16 cellular contexts compared by ENCODE assay signal in genomic region chr1:192581131-192581927, GRCh38. TPM values are rescaled to one million over a fixed set of nuclear protein-coding genes. Genes with fewer than 3 reads are reported as not detected.
DNase-seq lines count a peak whose midpoint lies in the region; ATAC-seq, FAIRE-seq and TF ChIP-seq lines count a peak whose summit lies in the region.
"Had no signal": no experiment of that assay in that cellular context is flagged by ENCODE, and none has a peak within 500 bp of the region (broad histone marks: within the 10 kb centered on the region; RNA-seq: fewer than 3 reads in every experiment).

No MANE protein-coding gene starts in this region.

- H3K4me1 Mint-ChIP-seq in CD4-positive, CD25-positive, alpha-beta regulatory T cell: peaks cover 12 to 47% (median 39%) of the 10 kb centered on the region in 4 donors
- peaks cover 41% of the 10 kb centered on the region for H3K4me1 Mint-ChIP-seq in activated B cell treated with CpG ODN at 0.5 μM for 24 hours
- peaks cover 43% of the 10 kb centered on the region for H3K4me1 Mint-ChIP-seq in activated CD4-positive, alpha-beta T cell treated with anti-CD3 and anti-CD28 coated beads, Interleukin-2, amount 10 ng/mL, durations not matched to agents 7 days and 5 days

- WGBS in lower leg skin, 2 donors: 71 to 77% methylated on average over 4 of the region's 4 CpGs

- H3K36me3 ChIP-seq in CD4-positive, CD25-positive, alpha-beta regulatory T cell (ENCODE audit: control insufficient read depth, insufficient read depth, low read length): peaks cover 28% of the 10 kb centered on the region

- H3K4me1 ChIP-seq in CD4-positive, CD25-positive, alpha-beta regulatory T cell (ENCODE audit: control insufficient read depth, insufficient read depth, low read length, poor library complexity, severe bottlenecking): peaks cover 31% of the 10 kb centered on the region
- H3K4me1 ChIP-seq: testis had no signal

- H3K27me3 Mint-ChIP-seq in CD4-positive, CD25-positive, alpha-beta regulatory T cell: peaks cover 4% of the 10 kb centered on the region
- peaks cover 3% of the 10 kb centered on the region for H3K27me3 Mint-ChIP-seq in activated B cell treated with CpG ODN at 0.5 μM for 24 hours
- peaks cover 2% of the 10 kb centered on the region for H3K27me3 Mint-ChIP-seq in activated CD4-positive, alpha-beta T cell treated with anti-CD3 and anti-CD28 coated beads, Interleukin-2, amount 10 ng/mL, durations not matched to agents 7 days and 5 days

- H3K4me3 Mint-ChIP-seq in CD4-positive, CD25-positive, alpha-beta regulatory T cell: peak overlapping the region in 2 of 4 donors; percentile 56 to 92
- H3K4me3 Mint-ChIP-seq in activated B cell treated with CpG ODN at 0.5 μM for 24 hours: peak overlapping the region; percentile 12
- no peak overlapping the region for H3K4me3 Mint-ChIP-seq in activated CD4-positive, alpha-beta T cell treated with anti-CD3 and anti-CD28 coated beads, Interleukin-2, amount 10 ng/mL, durations not matched to agents 7 days and 5 days

- TF ChIP-seq CTCF in activated B cell treated with CpG ODN at 0.5 μM for 24 hours (IDR thresholded peaks at IDR 0.05) (no peak), lower leg skin (IDR thresholded peaks at IDR 0.05) (no peak)

- no peaks in the 10 kb centered on the region for H3K9me3 ChIP-seq in CD4-positive, CD25-positive, alpha-beta regulatory T cell (ENCODE audit: control insufficient read depth in 2 of 2, low read length in 2 of 2)
- H3K9me3 ChIP-seq: testis had no signal

- peaks cover 20% of the 10 kb centered on the region for H3K36me3 Mint-ChIP-seq in CD4-positive, CD25-positive, alpha-beta regulatory T cell
- H3K36me3 Mint-ChIP-seq in activated B cell treated with CpG ODN at 0.5 μM for 24 hours (ENCODE audit: low read depth): peaks cover 51% of the 10 kb centered on the region
- peaks cover 29% of the 10 kb centered on the region for H3K36me3 Mint-ChIP-seq in activated CD4-positive, alpha-beta T cell treated with anti-CD3 and anti-CD28 coated beads, Interleukin-2, amount 10 ng/mL, durations not matched to agents 7 days and 5 days (ENCODE audit: low read depth)

- FAIRE-seq in GM19239 (lab: Jason Lieb, UNC): peak; percentile 76

- peak in 1 of 2 donors; percentile 13 for ATAC-seq in CD4-positive, CD25-positive, alpha-beta regulatory T cell (ENCODE audit: low read depth in 2 of 2)
- peak; percentile 11 for ATAC-seq in HG02763 (IDR thresholded peaks at IDR 0.05; ENCODE audit: unreplicated experiment)
- ATAC-seq in activated B cell treated with CpG ODN at 0.5 μM for 24 hours (ENCODE audit: low read depth): no peak

- H3K27me3 ChIP-seq in CD4-positive, CD25-positive, alpha-beta regulatory T cell (ENCODE audit: control insufficient read depth, insufficient read depth, low read length): no peaks in the 10 kb centered on the region
- H3K27me3 ChIP-seq: testis had no signal

- CTCF ChIA-PET in activated B cell treated with CpG ODN at 0.5 μM for 24 hours (lab: Charles Lee): interaction anchor here (1.1 to 7.4 kb wide), 4 partner anchors 28 to 106 kb away, joined by 3 to 109 read pairs (median 13); no protein-coding TSS in a partner anchor
- CTCF ChIA-PET in activated CD4-positive, alpha-beta T cell treated with anti-CD3 and anti-CD28 coated beads, Interleukin-2, amount 10 ng/mL, durations not matched to agents 7 days and 5 days (lab: Charles Lee): interaction anchor here (0.6 kb wide), 1 partner anchor 118 kb away, joined by 3 read pairs; no protein-coding TSS in a partner anchor

- POLR2A ChIA-PET in activated B cell treated with CpG ODN at 0.5 μM for 24 hours (lab: Charles Lee): interaction anchor here (3.0 kb wide), 1 partner anchor 28 kb away, joined by 22 read pairs; no protein-coding TSS in a partner anchor
- POLR2A ChIA-PET in activated CD4-positive, alpha-beta T cell treated with anti-CD3 and anti-CD28 coated beads, Interleukin-2, amount 10 ng/mL, durations not matched to agents 7 days and 5 days (lab: Charles Lee): no interaction called here

- intact Hi-C loops in activated B cell treated with CpG ODN at 0.5 μM for 24 hours (cut with micrococcal nuclease) (loop anchor here (2.0 kb wide), 1 partner anchor 15 kb away; no protein-coding TSS in a partner anchor), lower leg skin (cut with DNase I; ENCODE audit: low total_unique reads) (loop anchor here (10.0 kb wide), 1 partner anchor 1413 kb away; no protein-coding TSS in a partner anchor)

- H3K4me3 ChIP-seq in CD4-positive, CD25-positive, alpha-beta regulatory T cell (ENCODE audit: low read depth, low read length): peak overlapping the region; percentile 20
- no peak overlapping the region for H3K4me3 ChIP-seq in lower leg skin (ENCODE audit: low read depth, poor library complexity, severe bottlenecking)
- H3K4me3 ChIP-seq: testis had no signal

- H3K27ac Mint-ChIP-seq in CD4-positive, CD25-positive, alpha-beta regulatory T cell: peak overlapping the region in 1 of 3 donors; percentile 68
- no peak overlapping the region for H3K27ac Mint-ChIP-seq in activated B cell treated with CpG ODN at 0.5 μM for 24 hours
- no peak overlapping the region for H3K27ac Mint-ChIP-seq in activated CD4-positive, alpha-beta T cell treated with anti-CD3 and anti-CD28 coated beads, Interleukin-2, amount 10 ng/mL, durations not matched to agents 7 days and 5 days

- peak in 2 of 3 donors; percentile 12 to 26 for DNase-seq in CD4-positive, CD25-positive, alpha-beta regulatory T cell
- DNase-seq in GM19239 (ENCODE audit: insufficient read length, low spot score) (no peak), activated B cell treated with CpG ODN at 0.5 μM for 24 hours (no peak), HK-2 (ENCODE audit: unreplicated experiment) (no peak), lower leg skin (ENCODE audit: low spot score in 2 of 2) (no peak), NCI-H2196 treated with DMSO at 0.1 percent for 48 hours (lab: John Stamatoyannopoulos, UW; ENCODE audit: unreplicated experiment) (no peak)
- no peak for DNase-seq in activated CD4-positive, alpha-beta T cell treated with anti-CD3 and anti-CD28 coated beads, Interleukin-2, amount 10 ng/mL, durations not matched to agents 7 days and 5 days
- DNase-seq: activated CD4-positive, CD25-positive, alpha-beta regulatory T cell treated with anti-CD3 and anti-CD28 coated beads, Interleukin-2, amount 50 U/mL, for 72 hours; NCI-H1436; NCI-H526 treated with DMSO at 0.1 percent for 48 hours; testis had no signal

- no peaks in the 10 kb centered on the region for H3K9me3 Mint-ChIP-seq in CD4-positive, CD25-positive, alpha-beta regulatory T cell
- H3K9me3 Mint-ChIP-seq in activated B cell treated with CpG ODN at 0.5 μM for 24 hours: no peaks in the 10 kb centered on the region
- no peaks in the 10 kb centered on the region for H3K9me3 Mint-ChIP-seq in activated CD4-positive, alpha-beta T cell treated with anti-CD3 and anti-CD28 coated beads, Interleukin-2, amount 10 ng/mL, durations not matched to agents 7 days and 5 days

- no peak overlapping the region for H3K27ac ChIP-seq in CD4-positive, CD25-positive, alpha-beta regulatory T cell (ENCODE audit: insufficient read depth, low read length, poor library complexity, severe bottlenecking)
- H3K27ac ChIP-seq: testis had no signal

- no peak for TF ChIP-seq POLR2A in lower leg skin (IDR thresholded peaks at IDR 0.05)

RNA-seq across cellular contexts. Expression of gene RGS1, which starts 5.8 kb away (rescaled TPM):
- total RNA-seq in CD4-positive, CD25-positive, alpha-beta regulatory T cell: 2,600 TPM
- 100 to 1,000 TPM; 118 to 294 (median 158) TPM for polyA plus RNA-seq in CD4-positive, CD25-positive, alpha-beta regulatory T cell
- total RNA-seq in activated B cell treated with CpG ODN at 0.5 μM for 24 hours (52.9 and 56.8 TPM in 2 replicates), lower leg skin (10 to 100 TPM; 23.9 to 85.6 (median 53.1) TPM)
- 10 to 100 TPM; 14.2 to 14.8 TPM for total RNA-seq in activated CD4-positive, alpha-beta T cell treated with anti-CD3 and anti-CD28 coated beads, Interleukin-2, amount 10 ng/mL, durations not matched to agents 7 days and 5 days
- total RNA-seq: osteoblast had no signal
- polyA plus RNA-seq: AG04450 had no signal

RNA-seq across cellular contexts. Expression of gene RGS13, which starts 54.6 kb away (rescaled TPM):
- 0.32 TPM for total RNA-seq in CD4-positive, CD25-positive, alpha-beta regulatory T cell
- not detected for polyA plus RNA-seq in CD4-positive, CD25-positive, alpha-beta regulatory T cell
- total RNA-seq in activated B cell treated with CpG ODN at 0.5 μM for 24 hours (0.49 and 0.60 TPM in 2 replicates), lower leg skin (1 to 10 TPM in 1 of 4 donors, under 1 TPM in 1, not detected in 2; 0.08 to 1.1 TPM)
- total RNA-seq in activated CD4-positive, alpha-beta T cell treated with anti-CD3 and anti-CD28 coated beads, Interleukin-2, amount 10 ng/mL, durations not matched to agents 7 days and 5 days: not detected
- total RNA-seq: cerebellum; osteoblast; T-helper 1 cell treated with Interleukin-12 subunit alpha and Interleukin-12 subunit beta and Interleukin-4 antibody, amounts not matched to agents 30 ng/mL and 1 ng/mL, for 36 hours had no signal
- polyA plus RNA-seq: AG04450 had no signal

Comparison
In these comparisons a context has a peak if more than half of its experiments do, and no peak if none do; other contexts are left out.
1. DNase-seq: peak in CD4-positive, CD25-positive, alpha-beta regulatory T cell (2 of 3); none in GM19239 (single experiment), activated B cell treated with CpG ODN at 0.5 μM for 24 hours (single experiment), HK-2 (single experiment), lower leg skin (0 of 2), NCI-H2196 treated with DMSO at 0.1 percent for 48 hours (single experiment) and activated CD4-positive, alpha-beta T cell treated with anti-CD3 and anti-CD28 coated beads, Interleukin-2, amount 10 ng/mL, durations not matched to agents 7 days and 5 days (single experiment).
2. RNA of gene RGS1, which starts 5.8 kb away (total RNA-seq): 2,600 TPM in CD4-positive, CD25-positive, alpha-beta regulatory T cell (single experiment); 23.9 to 85.6 TPM in lower leg skin, 52.9 to 56.8 TPM in activated B cell treated with CpG ODN at 0.5 μM for 24 hours and 14.2 to 14.8 TPM in activated CD4-positive, alpha-beta T cell treated with anti-CD3 and anti-CD28 coated beads, Interleukin-2, amount 10 ng/mL, durations not matched to agents 7 days and 5 days; every median in the first group is over 10 times any median in the second.